ENCODE assay signal across 13 cellular contexts in genomic region chr14:68403191-68403781, GRCh38.
DNase-seq lines count a peak whose midpoint lies in the region; ATAC-seq and TF ChIP-seq lines count a peak whose summit lies in the region.
"Had no signal": no experiment of that assay in that cellular context is flagged by ENCODE, and none has a peak within 500 bp of the region (broad histone marks: within the 10 kb centered on the region; RNA-seq: fewer than 3 reads in every experiment).

No MANE protein-coding gene starts in this region.

- peaks cover 45% of the 10 kb centered on the region for H3F3A ChIP-seq in GM23248 (ENCODE audit: insufficient read depth)

- 0 out of 2 replicates have a peak overlapping the region, but pooled peaks have one; percentile 21 for H3K9ac ChIP-seq in GM23248

- peaks cover 61% of the 10 kb centered on the region for H3K4me1 ChIP-seq in GM23248 (ENCODE audit: insufficient read depth)
- H3K4me1 ChIP-seq: BE2C had no signal

- H3K4me3 ChIP-seq in AG10803 (ENCODE audit: low read length), result no peak overlapping the region
- H3K4me3 ChIP-seq in GM23248, result no peak overlapping the region
- H3K4me3 ChIP-seq: testis had no signal

- H3K27ac ChIP-seq in GM23248, result peak overlapping the region; percentile 66

- TF ChIP-seq CTCF in AG10803 (conservative IDR thresholded peaks at IDR 0.05; ENCODE audit: low read length) (no peak), omental fat pad (IDR thresholded peaks at IDR 0.05) (no peak)

- H4K20me1 ChIP-seq in GM23248 (ENCODE audit: insufficient read depth), result no peaks in the 10 kb centered on the region

- H3K9me3 ChIP-seq in GM23248 (ENCODE audit: low read depth), result no peaks in the 10 kb centered on the region
- H3K9me3 ChIP-seq: BE2C, testis had no signal

- no peaks in the 10 kb centered on the region for H3K9me2 ChIP-seq in GM23248 (ENCODE audit: insufficient read depth)

- 28 to 29% methylated on average over 4 of the region's 4 CpGs for WGBS in GM23248 (ENCODE audit: low coverage in 1 of 2, low lambda C conversion rate in 2 of 2, missing lambda C conversion rate in 2 of 2), 2 experiments

- no peaks in the 10 kb centered on the region for H3K27me3 ChIP-seq in GM23248 (replicated peaks; ENCODE audit: insufficient read depth)
- H3K27me3 ChIP-seq: BE2C, testis had no signal

- H2AFZ ChIP-seq in GM23248, result no peak overlapping the region

- peak overlapping the region; percentile 42 for H3K4me2 ChIP-seq in GM23248 (ENCODE audit: unreplicated experiment)

- in situ Hi-C loops in GM23248 (cut with MboI), result no loop called here

- no peaks in the 10 kb centered on the region for H3K36me3 ChIP-seq in GM23248 (ENCODE audit: low read depth)
- H3K36me3 ChIP-seq: BE2C had no signal

- H3K79me2 ChIP-seq in GM23248 (ENCODE audit: insufficient read depth), result no peaks in the 10 kb centered on the region

- DNase-seq in AG10803 (ENCODE audit: low read depth) (peak; percentile 64), GM23248 (peak; percentile 68), dermis microvascular lymphatic vessel endothelial cell (ENCODE audit: low read depth in 2 of 2) (peak; percentile 78 to 84), omental fat pad (ENCODE audit: low spot score) (no peak), medulla oblongata (ENCODE audit: extremely low spot score) (no peak), T-helper 9 cell (no peak), amniotic stem cell (lab: John Stamatoyannopoulos, UW) (no peak)
- DNase-seq in activated CD8-positive, alpha-beta memory T cell treated with anti-CD3 and anti-CD28 coated beads, Interleukin-2, amount 50 U/mL, for 4 hours, result no peak
- DNase-seq: BE2C; hypothalamus; NCI-H187 treated with DMSO at 0.1 percent for 48 hours; stimulated activated CD4-positive, alpha-beta T cell treated with anti-CD3 and anti-CD28 coated beads, Interleukin-2, amount 100 ng/mL, for 48 hours; testis had no signal

- ATAC-seq in omental fat pad (ENCODE audit: low FRiP score), result peak; percentile 79

Comparison
In these comparisons a context has a peak if more than half of its experiments do, and no peak if none do; other contexts are left out.
1. DNase-seq: peak in AG10803 (single experiment), GM23248 (single experiment) and dermis microvascular lymphatic vessel endothelial cell (2 of 2); none in omental fat pad (single experiment), medulla oblongata (single experiment), T-helper 9 cell (single experiment), activated CD8-positive, alpha-beta memory T cell treated with anti-CD3 and anti-CD28 coated beads, Interleukin-2, amount 50 U/mL, for 4 hours (single experiment) and amniotic stem cell (single experiment).